Comparison of ENCODE assay signal across 14 cellular contexts in the genomic region with DNA sequence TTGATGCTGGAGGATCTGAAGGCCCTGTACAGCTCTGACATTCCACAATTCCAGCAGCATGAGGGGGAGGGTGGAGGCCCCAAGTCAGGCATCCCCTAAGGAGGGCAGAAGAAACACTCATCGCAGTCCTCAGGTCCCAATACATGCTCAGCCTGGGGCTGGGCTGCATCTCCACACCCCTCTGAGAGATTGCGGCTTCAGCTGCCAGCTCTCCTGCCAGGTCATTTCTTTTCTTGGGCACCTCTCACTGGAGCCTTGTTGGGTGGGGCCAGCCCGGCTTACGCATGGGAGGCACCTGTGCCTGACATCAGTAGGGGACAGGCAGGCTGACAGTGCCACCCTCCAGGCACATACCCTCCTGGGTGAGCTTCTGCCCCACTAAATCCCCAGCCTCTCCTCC.
A peak's percentile ranks its signal among the peaks of the same experiment; 100 is the strongest.
DNase-seq lines count a peak whose midpoint lies in the region; TF ChIP-seq lines count a peak whose summit lies in the region.
"Had no signal": no experiment of that assay in that cellular context is flagged by ENCODE, and none has a peak within 500 bp of the region (broad histone marks: within the 10 kb centered on the region; RNA-seq: fewer than 3 reads in every experiment).

No MANE protein-coding gene starts in this region.

- H3K4ac ChIP-seq in neuronal stem cell (ENCODE audit: low read length), result no peak overlapping the region

- no peak overlapping the region for H3K23ac ChIP-seq in neuronal stem cell (ENCODE audit: low read depth, low read length, poor library complexity)

- POLR2A ChIA-PET in PC-9 (lab: Charles Lee; ENCODE audit: unreplicated experiment), result no interaction called here

- H4K20me1 ChIP-seq in PC-9 (ENCODE audit: insufficient read depth), result no peaks in the 10 kb centered on the region

- no peak overlapping the region for H2BK5ac ChIP-seq in neuronal stem cell (ENCODE audit: low read length)

- no peaks in the 10 kb centered on the region for H3K79me1 ChIP-seq in neuronal stem cell (ENCODE audit: low read depth, low read length)

- CTCF ChIA-PET in PC-9 (lab: Charles Lee), result no interaction called here

- TF ChIP-seq EP300 in stomach (IDR thresholded peaks at IDR 0.05), result no peak

- peak overlapping the region; percentile 63 for H2BK15ac ChIP-seq in neuronal stem cell (ENCODE audit: low read length)

- DNase-seq in islet precursor cell, result peak; percentile 37
- no peak for DNase-seq in neuronal stem cell (ENCODE audit: low spot score)
- peak; percentile 49 to 89 for DNase-seq in vagina (ENCODE audit: extremely low spot score in 2 of 2)
- no peak for DNase-seq in osteocyte (ENCODE audit: extremely low spot score, unreplicated experiment)
- no peak for DNase-seq in stomach
- no peak for DNase-seq in PC-9
- DNase-seq: Calu3; CD4-positive, alpha-beta memory T cell; COR-L47; DMS53; DMS79 treated with DMSO at 0.1 percent for 48 hours; GF-D8; GM23248 had no signal

- H3K36me3 ChIP-seq in neuronal stem cell (replicated peaks in 1 of 2; ENCODE audit: control insufficient read depth in 2 of 2, insufficient read depth in 2 of 2, low read length in 2 of 2) (no peaks in the 10 kb centered on the region), vagina (no peaks in the 10 kb centered on the region), stomach (no peaks in the 10 kb centered on the region), PC-9 (ENCODE audit: low read depth) (no peaks in the 10 kb centered on the region)

- no peaks in the 10 kb centered on the region for H3K79me2 ChIP-seq in PC-9 (ENCODE audit: low read depth)

- no TSS peak for BruUV-seq in PC-9 (replicated peaks; lab: Mats Ljungman, UMichigan)

- intact Hi-C loops in vagina (cut with DNase I) (no loop called here), stomach (cut with DNase I; ENCODE audit: low total_unique reads) (no loop called here), PC-9 (cut with micrococcal nuclease; ENCODE audit: unreplicated experiment) (no loop called here)

- H3K4me3 ChIP-seq in neuronal stem cell (ENCODE audit: low read length in 2 of 2) (no peak overlapping the region), vagina (no peak overlapping the region), stomach (no peak overlapping the region), PC-9 (no peak overlapping the region)
- H3K4me3 ChIP-seq: GM23248 had no signal

- H3K27me3 ChIP-seq in neuronal stem cell (ENCODE audit: control insufficient read depth in 3 of 3, insufficient read depth in 3 of 3, low read depth in 1 of 3, low read length in 3 of 3) (peaks cover 0 to 10% (median 0%) of the 10 kb centered on the region in 3 experiments), vagina (peaks cover 3% of the 10 kb centered on the region), stomach (peaks cover 0 to 14% (median 0%) of the 10 kb centered on the region in 3 donors), PC-9 (ENCODE audit: insufficient read depth, low read depth) (peaks cover 72% of the 10 kb centered on the region)

- no peak overlapping the region for H3K27ac ChIP-seq in neuronal stem cell (replicated peaks; ENCODE audit: low read length)
- H3K27ac ChIP-seq in vagina, result no peak overlapping the region
- H3K27ac ChIP-seq in stomach, result no peak overlapping the region
- H3K27ac ChIP-seq in PC-9, result no peak overlapping the region
- H3K27ac ChIP-seq: GM23248 had no signal

- no peaks in the 10 kb centered on the region for H3K4me1 Mint-ChIP-seq in osteocyte (ENCODE audit: unreplicated experiment)
- H3K4me1 Mint-ChIP-seq: CD4-positive, alpha-beta memory T cell had no signal

- no CpG with 5 or more reads among the region's 4 CpGs for WGBS in neuronal stem cell (ENCODE audit: extremely low coverage in 2 of 2, insufficient read length in 2 of 2, insufficient replicate concordance in 1 of 2), 2 donors
- 84 to 91% (median 88%) methylated on average over 4 of the region's 4 CpGs for WGBS in stomach, 5 donors

- TF ChIP-seq POLR2A in vagina (IDR thresholded peaks at IDR 0.05) (no peak), stomach (IDR thresholded peaks at IDR 0.05) (no peak)

- H2BK120ac ChIP-seq in neuronal stem cell (ENCODE audit: low read depth, low read length), result no peak overlapping the region

- H3F3A ChIP-seq in PC-9 (ENCODE audit: insufficient read depth, low read depth), result no peaks in the 10 kb centered on the region

- peak overlapping the region; percentile 36 for H2AK5ac ChIP-seq in neuronal stem cell (ENCODE audit: low read depth, low read length)

- peak overlapping the region; percentile 51 for H3K18ac ChIP-seq in neuronal stem cell (ENCODE audit: low read length)

- H3K14ac ChIP-seq in neuronal stem cell (ENCODE audit: low read length), result no peak overlapping the region

- H4K91ac ChIP-seq in neuronal stem cell (ENCODE audit: low read depth, low read length, poor library complexity), result no peak overlapping the region

- no peak overlapping the region for H2BK12ac ChIP-seq in neuronal stem cell (ENCODE audit: low read length)

- TF ChIP-seq CTCF in vagina (IDR thresholded peaks at IDR 0.05) (no peak), osteocyte (IDR thresholded peaks at IDR 0.05) (no peak), stomach (IDR thresholded peaks at IDR 0.05) (no peak), PC-9 (conservative IDR thresholded peaks at IDR 0.05) (no peak)

- H3K36me3 Mint-ChIP-seq in osteocyte (ENCODE audit: unreplicated experiment), result no peaks in the 10 kb centered on the region
- H3K36me3 Mint-ChIP-seq: CD4-positive, alpha-beta memory T cell had no signal

- H3K9ac ChIP-seq in neuronal stem cell (ENCODE audit: low read depth, low read length, poor library complexity), result no peak overlapping the region
- H3K9ac ChIP-seq: GM23248 had no signal

- no peaks in the 10 kb centered on the region for H3K9me2 ChIP-seq in PC-9 (ENCODE audit: insufficient read depth)

- no peaks in the 10 kb centered on the region for H3K9me3 Mint-ChIP-seq in osteocyte (ENCODE audit: unreplicated experiment)
- H3K9me3 Mint-ChIP-seq: CD4-positive, alpha-beta memory T cell had no signal

- H3K4me3 Mint-ChIP-seq in osteocyte (ENCODE audit: unreplicated experiment), result no peak overlapping the region
- H3K4me3 Mint-ChIP-seq: CD4-positive, alpha-beta memory T cell; H9 had no signal

- no peak overlapping the region for H4K8ac ChIP-seq in neuronal stem cell (ENCODE audit: low read depth, low read length)

- H3K27me3 Mint-ChIP-seq in osteocyte (ENCODE audit: unreplicated experiment), result peaks cover 6% of the 10 kb centered on the region

- H3K4me2 ChIP-seq in neuronal stem cell (ENCODE audit: insufficient read depth, low read length, poor library complexity, severe bottlenecking), result no peak overlapping the region
- H3K4me2 ChIP-seq in PC-9, result no peak overlapping the region

- no peak overlapping the region for H3K27ac Mint-ChIP-seq in osteocyte (ENCODE audit: unreplicated experiment)
- H3K27ac Mint-ChIP-seq: CD4-positive, alpha-beta memory T cell had no signal

- peaks cover 4 to 8% of the 10 kb centered on the region in 2 donors for H3K4me1 ChIP-seq in neuronal stem cell (ENCODE audit: control insufficient read depth in 2 of 2, insufficient read depth in 1 of 2, low read depth in 1 of 2, low read length in 2 of 2)
- H3K4me1 ChIP-seq in vagina, result no peaks in the 10 kb centered on the region
- no peaks in the 10 kb centered on the region for H3K4me1 ChIP-seq in stomach
- no peaks in the 10 kb centered on the region for H3K4me1 ChIP-seq in PC-9 (replicated peaks; ENCODE audit: insufficient read depth)

- no peaks in the 10 kb centered on the region for H3K9me3 ChIP-seq in neuronal stem cell (replicated peaks in 1 of 2; ENCODE audit: control insufficient read depth in 2 of 2, insufficient read depth in 1 of 2, low read depth in 1 of 2, low read length in 2 of 2)
- no peaks in the 10 kb centered on the region for H3K9me3 ChIP-seq in vagina
- no peaks in the 10 kb centered on the region for H3K9me3 ChIP-seq in stomach
- H3K9me3 ChIP-seq in PC-9 (ENCODE audit: insufficient read depth, low read depth), result no peaks in the 10 kb centered on the region

- H2AFZ ChIP-seq in neuronal stem cell (ENCODE audit: low read length) (no peak overlapping the region), PC-9 (no peak overlapping the region)
- H2AFZ ChIP-seq: GM23248 had no signal

Comparison
In these comparisons a context has a peak if more than half of its experiments do, and no peak if none do; other contexts are left out.
1. DNase-seq: peak in islet precursor cell (single experiment) and vagina (2 of 2); none in neuronal stem cell (single experiment), osteocyte (single experiment), stomach (single experiment) and PC-9 (0 of 2).